Comparison of ENCODE assay signal across 1 cellular context in genomic region chr13:23399254-23399796, GRCh38.
TF ChIP-seq lines count a peak whose summit lies in the region.

No MANE protein-coding gene starts in this region.

TF ChIP-seq in HCT116, 20 proteins besides CTCF, POLR2A, EP300 and RAD21 (continued from another document):
- TF ChIP-seq ZBTB33 (IDR thresholded peaks at IDR 0.05; ENCODE audit: extremely low read depth, insufficient replicate concordance, low read length) = no peak
- TF ChIP-seq CEBPB (IDR thresholded peaks at IDR 0.05; ENCODE audit: low read depth) = no peak
- TF ChIP-seq ATF3 (IDR thresholded peaks at IDR 0.05) = no peak
- TF ChIP-seq CBX3 (IDR thresholded peaks at IDR 0.05; ENCODE audit: low read depth) = no peak
